ENCODE assay signal across 1 cellular context in genomic region chr3:196969660-196970546, GRCh38.
A peak's percentile ranks its signal among the peaks of the same experiment; 100 is the strongest.
TF ChIP-seq lines count a peak whose summit lies in the region.

No MANE protein-coding gene starts in this region.

TF ChIP-seq in HepG2, 621 proteins besides CTCF, POLR2A, EP300 and RAD21 (continued from another document and continues in another):
- TF ChIP-seq SCMH1 (CRISPR knock-in tag; IDR thresholded peaks at IDR 0.05; ENCODE audit: borderline replicate concordance), result no peak
- no peak for TF ChIP-seq ZNF749 (CRISPR knock-in tag; IDR thresholded peaks at IDR 0.05; ENCODE audit: borderline replicate concordance)
- TF ChIP-seq EZH2 (conservative IDR thresholded peaks at IDR 0.05; ENCODE audit: low read depth, low read length), result no peak
- TF ChIP-seq ZNF775 (CRISPR knock-in tag; IDR thresholded peaks at IDR 0.05; ENCODE audit: borderline replicate concordance), result no peak
- TF ChIP-seq USF2 (IDR thresholded peaks at IDR 0.05; ENCODE audit: low read depth, low read length), result no peak
- TF ChIP-seq USF2 (CRISPR knock-in tag; IDR thresholded peaks at IDR 0.05; ENCODE audit: borderline replicate concordance), result no peak
- TF ChIP-seq ZNF512 (CRISPR knock-in tag; IDR thresholded peaks at IDR 0.05), result no peak
- no peak for TF ChIP-seq ZNF460 (CRISPR knock-in tag; IDR thresholded peaks at IDR 0.05; ENCODE audit: borderline replicate concordance)
- no peak for TF ChIP-seq SNAI1 (CRISPR knock-in tag; IDR thresholded peaks at IDR 0.05; ENCODE audit: borderline replicate concordance)
- no peak for TF ChIP-seq FIP1L1 (IDR thresholded peaks at IDR 0.05; ENCODE audit: borderline replicate concordance, insufficient read depth, low read depth, low read length)
- no peak for TF ChIP-seq SATB2 (CRISPR knock-in tag; IDR thresholded peaks at IDR 0.05)
- TF ChIP-seq ARID4A (CRISPR knock-in tag; IDR thresholded peaks at IDR 0.05; ENCODE audit: borderline replicate concordance), result no peak
- TF ChIP-seq SRSF1 (optimal IDR thresholded peaks at IDR 0.05; ENCODE audit: low read depth, low read length), result no peak
- TF ChIP-seq ZNF773 (CRISPR knock-in tag; IDR thresholded peaks at IDR 0.05; ENCODE audit: borderline replicate concordance), result no peak
- TF ChIP-seq ZC3H4 (CRISPR knock-in tag; IDR thresholded peaks at IDR 0.05; ENCODE audit: borderline replicate concordance), result no peak
- no peak for TF ChIP-seq ZNF143 (CRISPR knock-in tag; IDR thresholded peaks at IDR 0.05)
- no peak for TF ChIP-seq ZNF256 (CRISPR knock-in tag; conservative IDR thresholded peaks at IDR 0.05)
- TF ChIP-seq ZNF24 (IDR thresholded peaks at IDR 0.05), result no peak
- TF ChIP-seq MTF1 (CRISPR knock-in tag; IDR thresholded peaks at IDR 0.05), result no peak
- TF ChIP-seq ZNF331 (CRISPR knock-in tag; IDR thresholded peaks at IDR 0.05), result 0 out of 2 replicates have a peak, but pooled peaks have one; percentile 21
- TF ChIP-seq GATAD2A (CRISPR knock-in tag; IDR thresholded peaks at IDR 0.05), result no peak
- no peak for TF ChIP-seq SMAD3 (CRISPR knock-in tag; IDR thresholded peaks at IDR 0.05)
- no peak for TF ChIP-seq SYNCRIP (IDR thresholded peaks at IDR 0.05; ENCODE audit: insufficient read depth, low read depth, low read length)
- TF ChIP-seq MAX (IDR thresholded peaks at IDR 0.05), result peak; percentile 84
- no peak for TF ChIP-seq SIN3B (IDR thresholded peaks at IDR 0.05; ENCODE audit: low read length)
- no peak for TF ChIP-seq CBFB (CRISPR knock-in tag; IDR thresholded peaks at IDR 0.05)
- TF ChIP-seq CAMTA2 (CRISPR knock-in tag; IDR thresholded peaks at IDR 0.05; ENCODE audit: borderline replicate concordance), result no peak
- no peak for TF ChIP-seq NR2F2 (IDR thresholded peaks at IDR 0.05; ENCODE audit: borderline replicate concordance, low read depth)
- TF ChIP-seq ZNF552 (CRISPR knock-in tag; IDR thresholded peaks at IDR 0.05; ENCODE audit: borderline replicate concordance), result no peak; the same call in 1 of the 2 replicates
- TF ChIP-seq ZNF431 (CRISPR knock-in tag; IDR thresholded peaks at IDR 0.05; ENCODE audit: borderline replicate concordance, low read depth), result peak; percentile 89
- no peak for TF ChIP-seq ZNF691 (CRISPR knock-in tag; IDR thresholded peaks at IDR 0.05; ENCODE audit: borderline replicate concordance, low read depth)
- no peak for TF ChIP-seq ZBTB8A (CRISPR knock-in tag; IDR thresholded peaks at IDR 0.05; ENCODE audit: borderline replicate concordance, low read depth)
- no peak; the same call in none of the 2 replicates for TF ChIP-seq SALL1 (CRISPR knock-in tag; IDR thresholded peaks at IDR 0.05)
- TF ChIP-seq ZBTB33 (CRISPR knock-in tag; IDR thresholded peaks at IDR 0.05), result no peak
- TF ChIP-seq ZNF605 (CRISPR knock-in tag; IDR thresholded peaks at IDR 0.05), result no peak
- no peak for TF ChIP-seq ZNF883 (CRISPR knock-in tag; IDR thresholded peaks at IDR 0.05; ENCODE audit: not compliant biosample characterization)
- no peak for TF ChIP-seq ZNF407 (CRISPR knock-in tag; IDR thresholded peaks at IDR 0.05; ENCODE audit: not compliant biosample characterization)
- TF ChIP-seq NFIB (CRISPR knock-in tag; IDR thresholded peaks at IDR 0.05; ENCODE audit: borderline replicate concordance), result no peak
- peak; percentile 7; the same call in 1 of the 2 replicates for TF ChIP-seq ZNF121 (CRISPR knock-in tag; IDR thresholded peaks at IDR 0.05)
- 0 out of 2 replicates have a peak, but pooled peaks have one; percentile 15 for TF ChIP-seq ZNF354B (CRISPR knock-in tag; IDR thresholded peaks at IDR 0.05)
- TF ChIP-seq CBX5 (CRISPR knock-in tag; IDR thresholded peaks at IDR 0.05; ENCODE audit: borderline replicate concordance), result no peak
